Comparison of ENCODE assay signal across 22 cellular contexts in genomic region chr16:66035096-66035495, GRCh38.
"Had no signal": no experiment of that assay in that cellular context is flagged by ENCODE, and none has a peak within 500 bp of the region (broad histone marks: within the 10 kb centered on the region; RNA-seq: fewer than 3 reads in every experiment).

No MANE protein-coding gene starts in this region.

- DNase-seq: activated B cell treated with CpG ODN at 0.5 μM for 24 hours; activated CD4-positive, alpha-beta T cell treated with anti-CD3 and anti-CD28 coated beads for 36 hours; activated CD4-positive, alpha-beta T cell treated with anti-CD3 and anti-CD28 coated beads, Interleukin-2, amount 50 U/mL, for 4 hours; activated CD8-positive, alpha-beta memory T cell treated with anti-CD3 and anti-CD28 coated beads for 24 hours; activated CD8-positive, alpha-beta memory T cell treated with anti-CD3 and anti-CD28 coated beads, Interleukin-2, amount 50 U/mL, for 4 hours; activated naive CD4-positive, alpha-beta T cell treated with anti-CD3 and anti-CD28 coated beads for 36 hours; activated naive CD8-positive, alpha-beta T cell treated with anti-CD3 and anti-CD28 coated beads, Interleukin-2, amount 10 ng/mL, durations not matched to agents 7 days and 5 days; activated T-cell treated with anti-CD3 and anti-CD28 coated beads, Interleukin-2, amount 50 U/mL, for 4 hours; amniotic stem cell; cerebellar nuclear complex; cortex of kidney; endodermal cell; esophagus squamous epithelium; heart right ventricle; left lung; nucleus accumbens; stimulated activated CD4-positive, alpha-beta T cell treated with anti-CD3 and anti-CD28 coated beads, Interleukin-12 subunit alpha, Interleukin-12 subunit beta, amount 100 ng/mL, for 4 hours; stimulated activated CD4-positive, alpha-beta T cell treated with anti-CD3 and anti-CD28 coated beads, Interleukin-4, amount 100 ng/mL, for 4 hours; substantia nigra; T1000; tibial artery had no signal

- H3K27me3 ChIP-seq: breast epithelium, esophagus squamous epithelium, heart right ventricle, left lung, tibial artery had no signal

- H3K4me3 ChIP-seq: breast epithelium, esophagus squamous epithelium, heart right ventricle, left lung, tibial artery had no signal

- H3K27ac ChIP-seq: breast epithelium, esophagus squamous epithelium, left lung had no signal

- H3K36me3 ChIP-seq: breast epithelium, esophagus squamous epithelium, heart right ventricle, left lung, tibial artery had no signal

- ATAC-seq: activated CD4-positive, alpha-beta T cell treated with anti-CD3 and anti-CD28 coated beads for 36 hours; activated T-cell treated with anti-CD3 and anti-CD28 coated beads, Interleukin-2, amount 50 U/mL, for 4 hours; left lung had no signal

- H3K9me3 ChIP-seq: breast epithelium, esophagus squamous epithelium, heart right ventricle, left lung, tibial artery had no signal
